28 cellular contexts compared by ENCODE assay signal in genomic region chr1:201198598-201198997, GRCh38. TPM values are rescaled to one million over a fixed set of nuclear protein-coding genes. Genes with fewer than 3 reads are reported as not detected.
"Had no signal": no experiment of that assay in that cellular context is flagged by ENCODE, and none has a peak within 500 bp of the region (broad histone marks: within the 10 kb centered on the region; RNA-seq: fewer than 3 reads in every experiment).

No MANE protein-coding gene starts in this region.

- ATAC-seq: natural killer cell; psoas muscle; right lobe of liver; stimulated activated naive B cell treated with anti-CD40 and anti-IgM and Interleukin-4, amounts not matched to agents 10 μg/mL and 1 μg/mL and 100 μg/mL, for 72 hours; stimulated activated naive CD8-positive, alpha-beta T cell treated with anti-CD3 and anti-CD28 coated beads, Interleukin-15, Interleukin-2, amounts not matched to agents 100 U/mL and 50 U/mL, for 24 hours; upper lobe of right lung had no signal

- DNase-seq: hypothalamus; immature natural killer cell; left ventricle myocardium inferior; mesendoderm; naive B cell; natural killer cell; nephron progenitor cell; occipital lobe; psoas muscle; right lobe of liver; stimulated activated CD4-positive, alpha-beta T cell treated with anti-CD3 and anti-CD28 coated beads, Interleukin-12 subunit alpha, Interleukin-12 subunit beta, amount 100 ng/mL, for 4 hours; stimulated activated CD4-positive, alpha-beta T cell treated with anti-CD3 and anti-CD28 coated beads, Interleukin-15, amount 100 ng/mL, for 24 hours; stimulated activated CD4-positive, alpha-beta T cell treated with anti-CD3 and anti-CD28 coated beads, Interleukin-2, amount 100 ng/mL, for 24 hours; stimulated activated CD4-positive, alpha-beta T cell treated with anti-CD3 and anti-CD28 coated beads, Interleukin-4, amount 100 ng/mL, for 1 hour; stimulated activated naive B cell treated with anti-CD40 and anti-IgM and Interleukin-4, amounts not matched to agents 10 μg/mL and 1 μg/mL and 100 μg/mL, for 72 hours; stimulated activated naive CD8-positive, alpha-beta T cell treated with anti-CD3 and anti-CD28 coated beads, Interleukin-15, Interleukin-2, amounts not matched to agents 100 U/mL and 50 U/mL, for 24 hours; tibial artery; trophoblast cell; upper lobe of right lung had no signal

- H3K27ac ChIP-seq: left ventricle myocardium inferior, neural progenitor cell, neutrophil, parathyroid adenoma, psoas muscle, right lobe of liver, suprapubic skin, thoracic aorta, tibial artery, upper lobe of right lung had no signal

- H3K9me3 ChIP-seq: left ventricle myocardium inferior, neutrophil, psoas muscle, right lobe of liver, suprapubic skin, thoracic aorta, tibial artery, upper lobe of right lung had no signal

- H3K4me3 ChIP-seq: left ventricle myocardium inferior, lung, neural progenitor cell, psoas muscle, right lobe of liver, smooth muscle cell, suprapubic skin, thoracic aorta, tibial artery, upper lobe of right lung had no signal

- H3K27me3 ChIP-seq: neural progenitor cell, neutrophil, right lobe of liver, suprapubic skin, tibial artery, upper lobe of right lung had no signal

- H3K4me3 Mint-ChIP-seq: immature natural killer cell; mesothelial cell of epicardium; naive B cell; natural killer cell; nephron progenitor cell; neural progenitor cell; stimulated activated naive B cell treated with anti-CD40 and anti-IgM and Interleukin-4, amounts not matched to agents 10 μg/mL and 1 μg/mL and 100 μg/mL, for 72 hours had no signal

- H3K36me3 Mint-ChIP-seq: immature natural killer cell; mesothelial cell of epicardium; naive B cell; natural killer cell; neural progenitor cell; stimulated activated naive B cell treated with anti-CD40 and anti-IgM and Interleukin-4, amounts not matched to agents 10 μg/mL and 1 μg/mL and 100 μg/mL, for 72 hours had no signal

- H3K9me3 Mint-ChIP-seq: immature natural killer cell; mesothelial cell of epicardium; naive B cell; natural killer cell; nephron progenitor cell; neural progenitor cell; stimulated activated naive B cell treated with anti-CD40 and anti-IgM and Interleukin-4, amounts not matched to agents 10 μg/mL and 1 μg/mL and 100 μg/mL, for 72 hours had no signal

- H3K4me1 ChIP-seq: left ventricle myocardium inferior, psoas muscle, right lobe of liver, suprapubic skin, tibial artery, upper lobe of right lung had no signal

- H3K4me1 Mint-ChIP-seq: immature natural killer cell; naive B cell; natural killer cell; neural progenitor cell; stimulated activated naive B cell treated with anti-CD40 and anti-IgM and Interleukin-4, amounts not matched to agents 10 μg/mL and 1 μg/mL and 100 μg/mL, for 72 hours had no signal

- H3K36me3 ChIP-seq: left ventricle myocardium inferior, neural progenitor cell, neutrophil, right lobe of liver, suprapubic skin, thoracic aorta, tibial artery, upper lobe of right lung had no signal

- H3K27ac Mint-ChIP-seq: immature natural killer cell; mesothelial cell of epicardium; naive B cell; natural killer cell; nephron progenitor cell; neural progenitor cell; stimulated activated naive B cell treated with anti-CD40 and anti-IgM and Interleukin-4, amounts not matched to agents 10 μg/mL and 1 μg/mL and 100 μg/mL, for 72 hours had no signal

RNA-seq across cellular contexts. Expression of gene IGFN1, which starts 8.0 kb away (rescaled TPM):
- total RNA-seq: left ventricle myocardium inferior, natural killer cell, occipital lobe, smooth muscle cell, subcutaneous adipose tissue, thoracic aorta had no signal
- polyA plus RNA-seq: immature natural killer cell, smooth muscle cell had no signal
